In genomic region chr20:2846698-2847097, GRCh38 we compare ENCODE assay signal across 38 cellular contexts. TPM values are rescaled to one million over a fixed set of nuclear protein-coding genes. Genes with fewer than 3 reads are reported as not detected.
"Had no signal": no experiment of that assay in that cellular context is flagged by ENCODE, and none has a peak within 500 bp of the region (broad histone marks: within the 10 kb centered on the region; RNA-seq: fewer than 3 reads in every experiment).

No MANE protein-coding gene starts in this region.

- H3K27me3 ChIP-seq: ascending aorta, MG63, Peyer's patch, SJSA1 had no signal

- ATAC-seq: activated CD4-positive, alpha-beta T cell treated with anti-CD3 and anti-CD28 coated beads for 36 hours; activated CD4-positive, CD25-positive, alpha-beta regulatory T cell treated with anti-CD3 and anti-CD28 coated beads, Interleukin-2, amount 50 U/mL, for 24 hours; activated T-cell treated with anti-CD3 and anti-CD28 coated beads, Interleukin-2, amount 50 U/mL, for 72 hours; activated T-helper 17 cell treated with anti-CD3 and anti-CD28 coated beads, Interleukin-2, amount 50 U/mL, for 72 hours; PC-3; WTC11 had no signal

- H3K9me3 ChIP-seq: ascending aorta, MG63, Peyer's patch, SJSA1, SK-N-SH had no signal

- FAIRE-seq: TTC549 had no signal

- H3K4me3 Mint-ChIP-seq: activated CD4-positive, alpha-beta T cell treated with anti-CD3 and anti-CD28 coated beads for 36 hours; activated CD4-positive, alpha-beta T cell treated with anti-CD3 and anti-CD28 coated beads, Interleukin-2, amount 10 ng/mL, durations not matched to agents 7 days and 5 days; activated naive CD4-positive, alpha-beta T cell treated with anti-CD3 and anti-CD28 coated beads, Interleukin-2, amount 50 U/mL, for 24 hours; activated naive CD8-positive, alpha-beta T cell treated with anti-CD3 and anti-CD28 coated beads, Interleukin-2, amount 10 ng/mL, durations not matched to agents 7 days and 5 days; activated T-cell treated with anti-CD3 and anti-CD28 coated beads, Interleukin-2, amount 50 U/mL, for 72 hours; activated T-helper 17 cell treated with anti-CD3 and anti-CD28 coated beads, Interleukin-2, amount 50 U/mL, for 72 hours; IgD-negative memory B cell; T-helper 1 cell treated with Interleukin-12 subunit alpha and Interleukin-12 subunit beta and Interleukin-4 antibody, amounts not matched to agents 30 μg/mL and 1 μg/mL, for 36 hours; T-helper 2 cell treated with Interferon-gamma antibody and Interleukin-4, amounts not matched to agents 5 μg/mL and 100 μg/mL, for 36 hours; WTC11 had no signal

- H3K27ac ChIP-seq: ascending aorta, Peyer's patch, SJSA1 had no signal

- H3K36me3 Mint-ChIP-seq: WTC11 had no signal

- H3K4me3 ChIP-seq: ascending aorta, MG63, Peyer's patch, SJSA1 had no signal

- H3K27ac Mint-ChIP-seq: activated CD4-positive, alpha-beta T cell treated with anti-CD3 and anti-CD28 coated beads for 36 hours; activated CD4-positive, alpha-beta T cell treated with anti-CD3 and anti-CD28 coated beads, Interleukin-2, amount 10 ng/mL, durations not matched to agents 7 days and 5 days; activated naive CD4-positive, alpha-beta T cell treated with anti-CD3 and anti-CD28 coated beads, Interleukin-2, amount 50 U/mL, for 24 hours; activated T-cell treated with anti-CD3 and anti-CD28 coated beads, Interleukin-2, amount 50 U/mL, for 72 hours; activated T-helper 17 cell treated with anti-CD3 and anti-CD28 coated beads, Interleukin-2, amount 50 U/mL, for 72 hours; IgD-negative memory B cell; T-helper 2 cell treated with Interferon-gamma antibody and Interleukin-4, amounts not matched to agents 5 μg/mL and 100 μg/mL, for 36 hours; WTC11 had no signal

- H3K36me3 ChIP-seq: ascending aorta, MG63, Peyer's patch had no signal

- DNase-seq: activated CD4-positive, alpha-beta T cell treated with anti-CD3 and anti-CD28 coated beads for 36 hours; activated CD4-positive, alpha-beta T cell treated with anti-CD3 and anti-CD28 coated beads, Interleukin-2, amount 10 ng/mL, durations not matched to agents 7 days and 5 days; activated CD4-positive, alpha-beta T cell treated with anti-CD3 and anti-CD28 coated beads, Interleukin-2, amount 50 U/mL, for 48 hours; activated effector memory CD4-positive, alpha-beta T cell treated with anti-CD3 and anti-CD28 coated beads, Interleukin-2, amount 50 U/mL, for 16 hours; activated naive CD4-positive, alpha-beta T cell treated with Interleukin-2 at 50 U/mL for 16 hours; activated naive CD8-positive, alpha-beta T cell treated with anti-CD3 and anti-CD28 coated beads, Interleukin-2, amount 10 ng/mL, durations not matched to agents 7 days and 5 days; activated T-cell treated with anti-CD3 and anti-CD28 coated beads, Interleukin-2, amount 50 U/mL, for 1 hour; activated T-cell treated with anti-CD3 and anti-CD28 coated beads, Interleukin-2, amount 50 U/mL, for 72 hours; amygdala; central memory CD4-positive, alpha-beta T cell; Karpas-422; KBM-7; MG63; NCI-H1048; NCI-H1105 treated with DMSO at 0.1 percent for 48 hours; NCI-H1436; NCI-H1694; NCI-H1930; NCI-H2081 treated with DMSO at 0.1 percent for 48 hours; NCI-H226; NCI-H446 treated with DMSO at 0.1 percent for 48 hours; NCI-H524; NK-92 treated with Interleukin-12 subunit alpha and Interleukin-12 subunit beta, amount 100 ng/mL, for 24 hours; PC-3; Peyer's patch; RPMI8226; SHP77 treated with DMSO at 0.1 percent for 48 hours; SK-N-SH had no signal

- H3K9me3 Mint-ChIP-seq: activated CD4-positive, alpha-beta T cell treated with anti-CD3 and anti-CD28 coated beads, Interleukin-2, amount 10 ng/mL, durations not matched to agents 7 days and 5 days; activated naive CD4-positive, alpha-beta T cell treated with anti-CD3 and anti-CD28 coated beads, Interleukin-2, amount 50 U/mL, for 24 hours; activated naive CD8-positive, alpha-beta T cell treated with anti-CD3 and anti-CD28 coated beads, Interleukin-2, amount 10 ng/mL, durations not matched to agents 7 days and 5 days; activated T-cell treated with anti-CD3 and anti-CD28 coated beads, Interleukin-2, amount 50 U/mL, for 72 hours; activated T-helper 17 cell treated with anti-CD3 and anti-CD28 coated beads, Interleukin-2, amount 50 U/mL, for 72 hours; IgD-negative memory B cell; T-helper 1 cell treated with Interleukin-12 subunit alpha and Interleukin-12 subunit beta and Interleukin-4 antibody, amounts not matched to agents 30 μg/mL and 1 μg/mL, for 36 hours; T-helper 2 cell treated with Interferon-gamma antibody and Interleukin-4, amounts not matched to agents 5 μg/mL and 100 μg/mL, for 36 hours; WTC11 had no signal

- H3K27me3 Mint-ChIP-seq: activated CD4-positive, alpha-beta T cell treated with anti-CD3 and anti-CD28 coated beads for 36 hours; activated CD4-positive, alpha-beta T cell treated with anti-CD3 and anti-CD28 coated beads, Interleukin-2, amount 10 ng/mL, durations not matched to agents 7 days and 5 days; activated naive CD4-positive, alpha-beta T cell treated with anti-CD3 and anti-CD28 coated beads, Interleukin-2, amount 50 U/mL, for 24 hours; activated naive CD8-positive, alpha-beta T cell treated with anti-CD3 and anti-CD28 coated beads, Interleukin-2, amount 10 ng/mL, durations not matched to agents 7 days and 5 days; activated T-helper 17 cell treated with anti-CD3 and anti-CD28 coated beads, Interleukin-2, amount 50 U/mL, for 72 hours; IgD-negative memory B cell had no signal

RNA-seq across cellular contexts. Expression of gene TMEM239, which starts 30.5 kb away (rescaled TPM):
- total RNA-seq: activated CD4-positive, alpha-beta T cell treated with anti-CD3 and anti-CD28 coated beads for 36 hours; activated CD4-positive, alpha-beta T cell treated with anti-CD3 and anti-CD28 coated beads, Interleukin-2, amount 10 ng/mL, durations not matched to agents 7 days and 5 days; activated naive CD8-positive, alpha-beta T cell treated with anti-CD3 and anti-CD28 coated beads, Interleukin-2, amount 10 ng/mL, durations not matched to agents 7 days and 5 days; activated T-cell treated with anti-CD3 and anti-CD28 coated beads, Interleukin-2, amount 50 U/mL, for 72 hours; activated T-helper 17 cell treated with anti-CD3 and anti-CD28 coated beads, Interleukin-2, amount 50 U/mL, for 72 hours; ascending aorta; Peyer's patch; SJSA1; WTC11 had no signal

RNA-seq across cellular contexts. Expression of gene C20orf141, which starts 31.9 kb away (rescaled TPM):
- total RNA-seq: activated CD4-positive, alpha-beta T cell treated with anti-CD3 and anti-CD28 coated beads for 36 hours; activated CD4-positive, alpha-beta T cell treated with anti-CD3 and anti-CD28 coated beads, Interleukin-2, amount 10 ng/mL, durations not matched to agents 7 days and 5 days; activated naive CD8-positive, alpha-beta T cell treated with anti-CD3 and anti-CD28 coated beads, Interleukin-2, amount 10 ng/mL, durations not matched to agents 7 days and 5 days; activated T-cell treated with anti-CD3 and anti-CD28 coated beads, Interleukin-2, amount 50 U/mL, for 72 hours; activated T-helper 17 cell treated with anti-CD3 and anti-CD28 coated beads, Interleukin-2, amount 50 U/mL, for 72 hours; ascending aorta; PC-3; Peyer's patch; SJSA1; WTC11 had no signal
